8 cellular contexts compared by ENCODE assay signal in the genomic region with DNA sequence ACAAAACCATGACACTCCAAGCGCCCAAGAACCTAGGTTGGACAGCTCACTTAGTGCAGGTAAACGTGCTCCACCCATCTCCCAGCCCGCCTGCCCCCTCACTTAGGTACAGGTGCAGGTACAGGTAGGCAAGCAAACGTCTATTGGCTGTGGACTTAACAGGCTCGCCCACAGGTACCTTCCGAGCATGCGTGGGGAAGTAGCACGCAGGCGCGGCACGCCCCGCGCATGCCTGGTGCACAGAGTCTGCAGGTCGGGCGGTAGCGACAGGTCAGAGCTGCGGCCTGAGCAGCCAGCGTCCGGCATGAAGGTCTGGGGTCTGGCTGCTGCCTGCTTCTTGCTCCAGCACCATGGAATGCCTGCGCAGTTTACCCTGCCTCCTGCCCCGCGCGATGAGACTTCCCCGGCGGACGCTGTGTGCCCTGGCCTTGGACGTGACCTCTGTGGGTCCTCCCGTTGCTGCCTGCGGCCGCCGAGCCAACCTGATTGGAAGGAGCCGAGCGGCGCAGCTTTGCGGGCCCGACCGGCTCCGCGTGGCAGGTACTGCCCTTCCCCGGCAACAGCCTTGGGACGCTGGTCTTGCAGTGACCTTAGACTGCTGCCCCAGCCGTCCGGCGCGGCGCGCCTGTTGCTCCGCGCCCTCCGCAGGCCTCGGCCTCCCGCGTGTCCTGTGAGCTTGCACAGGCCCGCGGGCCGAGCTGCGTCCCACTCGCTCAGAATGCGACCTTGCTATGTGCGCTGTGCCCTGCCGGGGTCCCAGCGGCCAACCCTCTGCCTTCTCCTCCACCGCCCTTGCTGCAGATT. TPM values are rescaled to one million over a fixed set of nuclear protein-coding genes. Genes with fewer than 3 reads are reported as not detected.
A peak's percentile ranks its signal among the peaks of the same experiment; 100 is the strongest.
DNase-seq lines count a peak whose midpoint lies in the region; ATAC-seq, FAIRE-seq and TF ChIP-seq lines count a peak whose summit lies in the region.

A gene with protein sequence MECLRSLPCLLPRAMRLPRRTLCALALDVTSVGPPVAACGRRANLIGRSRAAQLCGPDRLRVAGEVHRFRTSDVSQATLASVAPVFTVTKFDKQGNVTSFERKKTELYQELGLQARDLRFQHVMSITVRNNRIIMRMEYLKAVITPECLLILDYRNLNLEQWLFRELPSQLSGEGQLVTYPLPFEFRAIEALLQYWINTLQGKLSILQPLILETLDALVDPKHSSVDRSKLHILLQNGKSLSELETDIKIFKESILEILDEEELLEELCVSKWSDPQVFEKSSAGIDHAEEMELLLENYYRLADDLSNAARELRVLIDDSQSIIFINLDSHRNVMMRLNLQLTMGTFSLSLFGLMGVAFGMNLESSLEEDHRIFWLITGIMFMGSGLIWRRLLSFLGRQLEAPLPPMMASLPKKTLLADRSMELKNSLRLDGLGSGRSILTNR (plus strand): TSS at position 240 of the 804 bp plus-strand sequence. CDS start 111 bp downstream, at position 351.

- H3K4me3 ChIP-seq in astrocyte of the cerebellum (ENCODE audit: low read depth, low read length): peak within 1 kb of the TSS; percentile 66
- H3K4me3 ChIP-seq in aorta (ENCODE audit: low read length in 2 of 2): peak within 1 kb of the TSS; percentile 51 to 68

- peaks cover 0 to 3% of the 10 kb centered on the region in 2 donors for H3K4me1 ChIP-seq in aorta (ENCODE audit: control insufficient read depth in 1 of 2, insufficient read depth in 2 of 2, low read length in 2 of 2)

- ATAC-seq in HG02938 (IDR thresholded peaks at IDR 0.05; ENCODE audit: unreplicated experiment) (peak; percentile 88), aorta (ENCODE audit: low FRiP score) (peak; percentile 94)

- no peaks in the 10 kb centered on the region for H3K9me3 ChIP-seq in aorta (ENCODE audit: control insufficient read depth, low read length)

- intact Hi-C loops in aorta (cut with DNase I): no loop called here

- in situ Hi-C loops in astrocyte of the cerebellum (cut with HindIII; ENCODE audit: low sequenced_read_pairs): no loop called here

- 0% methylated on average over 57 to 63 of the region's 63 CpGs for whole genome bisulfite sequencing in aorta, 2 donors

- H3K27me3 ChIP-seq in aorta (ENCODE audit: control insufficient read depth in 1 of 2, insufficient read depth in 2 of 2, low read length in 1 of 2): no peaks in the 10 kb centered on the region

- TF ChIP-seq CTCF in astrocyte of the cerebellum (IDR thresholded peaks at IDR 0.05; ENCODE audit: low read depth, low read length, missing control alignments): no peak

- DNase-seq in GM18507 (ENCODE audit: extremely low spot score, insufficient read length, low read depth): peak; percentile 80
- DNase-seq in NCI-H187 treated with DMSO at 0.1 percent for 48 hours (lab: John Stamatoyannopoulos, UW): peak; percentile 80
- peak; percentile 57 for DNase-seq in T-helper 9 cell
- peak; percentile 26 for DNase-seq in astrocyte of the cerebellum (ENCODE audit: low read depth)
- DNase-seq in hepatic stellate cell (ENCODE audit: low spot score): peak; percentile 72
- DNase-seq in renal cortical epithelial cell (ENCODE audit: low read depth): peak; percentile 86
- peak; percentile 87 to 90 for DNase-seq in aorta

- H3K36me3 ChIP-seq in aorta (ENCODE audit: control insufficient read depth in 1 of 2, insufficient read depth in 2 of 2, low read length in 1 of 2): no peaks in the 10 kb centered on the region

- peak; percentile 83 for FAIRE-seq in GM18507 (lab: Jason Lieb, UNC)

- peak within 1 kb of the TSS in 1 of 2 donors; percentile 19 for H3K27ac ChIP-seq in aorta (ENCODE audit: low read depth in 1 of 2, low read length in 2 of 2)

RNA-seq across cellular contexts. Expression of the gene that starts here (rescaled TPM):
- total RNA-seq in renal cortical epithelial cell (55.6 and 58.9 TPM in 2 replicates), aorta (10 to 100 TPM; 12.1 to 19.8 TPM)
- 10 to 100 TPM in 1 of 2 donors, 1 to 10 TPM in 1; 9.8 to 12.4 TPM for polyA plus RNA-seq in aorta

Comparison
In these comparisons a context has a peak if more than half of its experiments do, and no peak if none do; other contexts are left out.
1. DNase-seq: peak in every context shown above with its lines; median percentile 88 in aorta; 86 in renal cortical epithelial cell; 80 in GM18507; 80 in NCI-H187 treated with DMSO at 0.1 percent for 48 hours; 72 in hepatic stellate cell; 57 in T-helper 9 cell; 26 in astrocyte of the cerebellum.